Comparison of ENCODE assay signal across 2 cellular contexts in genomic region chr10:102505462-102506115, GRCh38.
TF ChIP-seq lines count a peak whose summit lies in the region.

No MANE protein-coding gene starts in this region.

TF ChIP-seq in SK-N-SH, 30 proteins besides CTCF, POLR2A, EP300 and RAD21:
- TF ChIP-seq CHD2 (IDR thresholded peaks at IDR 0.05; ENCODE audit: low read length, partially characterized antibody) (no peak), PBX3 (IDR thresholded peaks at IDR 0.05) (no peak)

TF ChIP-seq in SK-N-SH treated with all-trans-retinoic acid at 6 μM for 48 hours, 23 proteins besides CTCF, POLR2A, EP300 and RAD21:
- no peak for TF ChIP-seq ZNF565 (CRISPR knock-in tag; conservative IDR thresholded peaks at IDR 0.05; ENCODE audit: low read depth)
- TF ChIP-seq ZFP3 (CRISPR knock-in tag; IDR thresholded peaks at IDR 0.05) = no peak
- no peak for TF ChIP-seq SNAI2 (CRISPR knock-in tag; IDR thresholded peaks at IDR 0.05)
- TF ChIP-seq ZNF70 (CRISPR knock-in tag; IDR thresholded peaks at IDR 0.05) = no peak
- TF ChIP-seq CSRNP3 (CRISPR knock-in tag; IDR thresholded peaks at IDR 0.05) = no peak
- no peak for TF ChIP-seq GLIS3 (CRISPR knock-in tag; IDR thresholded peaks at IDR 0.05)
- TF ChIP-seq TSHZ2 (CRISPR knock-in tag; IDR thresholded peaks at IDR 0.05) = no peak
- no peak for TF ChIP-seq OSR1 (CRISPR knock-in tag; IDR thresholded peaks at IDR 0.05)
- TF ChIP-seq ZFP30 (CRISPR knock-in tag; IDR thresholded peaks at IDR 0.05) = no peak
- no peak for TF ChIP-seq TCF4 (CRISPR knock-in tag; IDR thresholded peaks at IDR 0.05; ENCODE audit: borderline replicate concordance)
- no peak for TF ChIP-seq CSDC2 (CRISPR knock-in tag; IDR thresholded peaks at IDR 0.05)
- TF ChIP-seq ZNF8 (CRISPR knock-in tag; IDR thresholded peaks at IDR 0.05) = no peak
- TF ChIP-seq RARB (CRISPR knock-in tag; IDR thresholded peaks at IDR 0.05) = no peak
- no peak for TF ChIP-seq TOX (CRISPR knock-in tag; IDR thresholded peaks at IDR 0.05; ENCODE audit: borderline replicate concordance)
- TF ChIP-seq PATZ1 (CRISPR knock-in tag; IDR thresholded peaks at IDR 0.05; ENCODE audit: borderline replicate concordance) = no peak
- TF ChIP-seq POU6F1 (CRISPR knock-in tag; IDR thresholded peaks at IDR 0.05; ENCODE audit: borderline replicate concordance, low read depth) = no peak
- no peak for TF ChIP-seq ESRRG (CRISPR knock-in tag; IDR thresholded peaks at IDR 0.05)
